In the genomic region with DNA sequence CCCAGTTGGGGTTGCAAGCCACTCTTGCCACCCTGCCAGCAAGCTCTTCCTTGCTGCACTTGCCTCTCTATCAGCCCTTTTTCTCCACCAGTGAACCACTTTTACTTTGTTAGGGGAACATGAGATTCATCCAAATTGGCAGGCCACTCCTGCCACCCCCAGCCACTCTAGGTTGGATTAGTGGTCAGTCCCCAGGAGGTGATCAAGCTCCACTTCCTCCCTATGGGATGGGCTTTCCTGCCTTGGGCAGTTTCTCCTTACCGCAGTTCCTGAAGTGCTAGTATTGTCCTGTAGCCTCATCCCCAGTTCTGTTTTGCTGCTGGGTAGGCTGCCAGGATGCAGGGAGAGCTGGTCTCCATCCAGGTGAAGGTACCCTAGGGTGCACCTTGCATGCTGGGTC, we compare ENCODE assay signal across 2 cellular contexts.
TF ChIP-seq lines count a peak whose summit lies in the region.

No MANE protein-coding gene starts in this region.

TF ChIP-seq in SK-N-SH, 30 proteins besides CTCF, POLR2A, EP300 and RAD21 (continued from another document):
- TF ChIP-seq, protein P1, sequence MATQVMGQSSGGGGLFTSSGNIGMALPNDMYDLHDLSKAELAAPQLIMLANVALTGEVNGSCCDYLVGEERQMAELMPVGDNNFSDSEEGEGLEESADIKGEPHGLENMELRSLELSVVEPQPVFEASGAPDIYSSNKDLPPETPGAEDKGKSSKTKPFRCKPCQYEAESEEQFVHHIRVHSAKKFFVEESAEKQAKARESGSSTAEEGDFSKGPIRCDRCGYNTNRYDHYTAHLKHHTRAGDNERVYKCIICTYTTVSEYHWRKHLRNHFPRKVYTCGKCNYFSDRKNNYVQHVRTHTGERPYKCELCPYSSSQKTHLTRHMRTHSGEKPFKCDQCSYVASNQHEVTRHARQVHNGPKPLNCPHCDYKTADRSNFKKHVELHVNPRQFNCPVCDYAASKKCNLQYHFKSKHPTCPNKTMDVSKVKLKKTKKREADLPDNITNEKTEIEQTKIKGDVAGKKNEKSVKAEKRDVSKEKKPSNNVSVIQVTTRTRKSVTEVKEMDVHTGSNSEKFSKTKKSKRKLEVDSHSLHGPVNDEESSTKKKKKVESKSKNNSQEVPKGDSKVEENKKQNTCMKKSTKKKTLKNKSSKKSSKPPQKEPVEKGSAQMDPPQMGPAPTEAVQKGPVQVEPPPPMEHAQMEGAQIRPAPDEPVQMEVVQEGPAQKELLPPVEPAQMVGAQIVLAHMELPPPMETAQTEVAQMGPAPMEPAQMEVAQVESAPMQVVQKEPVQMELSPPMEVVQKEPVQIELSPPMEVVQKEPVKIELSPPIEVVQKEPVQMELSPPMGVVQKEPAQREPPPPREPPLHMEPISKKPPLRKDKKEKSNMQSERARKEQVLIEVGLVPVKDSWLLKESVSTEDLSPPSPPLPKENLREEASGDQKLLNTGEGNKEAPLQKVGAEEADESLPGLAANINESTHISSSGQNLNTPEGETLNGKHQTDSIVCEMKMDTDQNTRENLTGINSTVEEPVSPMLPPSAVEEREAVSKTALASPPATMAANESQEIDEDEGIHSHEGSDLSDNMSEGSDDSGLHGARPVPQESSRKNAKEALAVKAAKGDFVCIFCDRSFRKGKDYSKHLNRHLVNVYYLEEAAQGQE (IDR thresholded peaks at IDR 0.05; ENCODE audit: low read depth, low read length): no peak
- TF ChIP-seq, protein P2, sequence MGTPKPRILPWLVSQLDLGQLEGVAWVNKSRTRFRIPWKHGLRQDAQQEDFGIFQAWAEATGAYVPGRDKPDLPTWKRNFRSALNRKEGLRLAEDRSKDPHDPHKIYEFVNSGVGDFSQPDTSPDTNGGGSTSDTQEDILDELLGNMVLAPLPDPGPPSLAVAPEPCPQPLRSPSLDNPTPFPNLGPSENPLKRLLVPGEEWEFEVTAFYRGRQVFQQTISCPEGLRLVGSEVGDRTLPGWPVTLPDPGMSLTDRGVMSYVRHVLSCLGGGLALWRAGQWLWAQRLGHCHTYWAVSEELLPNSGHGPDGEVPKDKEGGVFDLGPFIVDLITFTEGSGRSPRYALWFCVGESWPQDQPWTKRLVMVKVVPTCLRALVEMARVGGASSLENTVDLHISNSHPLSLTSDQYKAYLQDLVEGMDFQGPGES (IDR thresholded peaks at IDR 0.05; ENCODE audit: low read depth, low read length): no peak
- no peak for TF ChIP-seq GATA2 (CRISPR knock-in tag; IDR thresholded peaks at IDR 0.05)
TF ChIP-seq in SK-N-SH: peak in this region for 0.

TF ChIP-seq in SK-N-SH treated with all-trans-retinoic acid at 6 μM for 48 hours, 23 proteins besides CTCF, POLR2A, EP300 and RAD21 (continued from another document):
- TF ChIP-seq, protein P3, sequence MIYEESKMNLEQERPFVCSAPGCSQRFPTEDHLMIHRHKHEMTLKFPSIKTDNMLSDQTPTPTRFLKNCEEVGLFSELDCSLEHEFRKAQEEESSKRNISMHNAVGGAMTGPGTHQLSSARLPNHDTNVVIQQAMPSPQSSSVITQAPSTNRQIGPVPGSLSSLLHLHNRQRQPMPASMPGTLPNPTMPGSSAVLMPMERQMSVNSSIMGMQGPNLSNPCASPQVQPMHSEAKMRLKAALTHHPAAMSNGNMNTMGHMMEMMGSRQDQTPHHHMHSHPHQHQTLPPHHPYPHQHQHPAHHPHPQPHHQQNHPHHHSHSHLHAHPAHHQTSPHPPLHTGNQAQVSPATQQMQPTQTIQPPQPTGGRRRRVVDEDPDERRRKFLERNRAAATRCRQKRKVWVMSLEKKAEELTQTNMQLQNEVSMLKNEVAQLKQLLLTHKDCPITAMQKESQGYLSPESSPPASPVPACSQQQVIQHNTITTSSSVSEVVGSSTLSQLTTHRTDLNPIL (CRISPR knock-in tag; IDR thresholded peaks at IDR 0.05; ENCODE audit: low read depth): no peak
- TF ChIP-seq ZNF70 (CRISPR knock-in tag; IDR thresholded peaks at IDR 0.05): no peak
TF ChIP-seq in SK-N-SH treated with all-trans-retinoic acid at 6 μM for 48 hours: peak in this region for 0.
